8 cellular contexts compared by ENCODE assay signal in genomic region chr3:98980915-98981596, GRCh38.
A peak's percentile ranks its signal among the peaks of the same experiment; 100 is the strongest.
DNase-seq lines count a peak whose midpoint lies in the region; ATAC-seq, FAIRE-seq and TF ChIP-seq lines count a peak whose summit lies in the region.

No MANE protein-coding gene starts in this region.

- no peaks in the 10 kb centered on the region for H3K9me1 ChIP-seq in endothelial cell of umbilical vein (replicated peaks; ENCODE audit: control insufficient read depth, extremely low read depth, insufficient read depth, low read length)

- H3K4me3 ChIP-seq in endothelial cell of umbilical vein (replicated peaks in 1 of 3; ENCODE audit: insufficient read depth in 1 of 3, low read depth in 1 of 3, low read length in 3 of 3) (no peak overlapping the region), adrenal gland (no peak overlapping the region)

- H3K4me1 ChIP-seq in endothelial cell of umbilical vein (ENCODE audit: control insufficient read depth, extremely low read depth, insufficient read depth, low read length): peaks cover 62% of the 10 kb centered on the region
- H3K4me1 ChIP-seq in adrenal gland (replicated peaks in 1 of 2): no peaks in the 10 kb centered on the region

- no peaks in the 10 kb centered on the region for H4K20me1 ChIP-seq in endothelial cell of umbilical vein (replicated peaks; ENCODE audit: control insufficient read depth, extremely low read depth, insufficient read depth, low read length)

- H3K27ac ChIP-seq in endothelial cell of umbilical vein (ENCODE audit: insufficient read depth, low read depth, low read length) (peak overlapping the region; percentile 10), adrenal gland (no peak overlapping the region)

- 27 to 40% (median 34%) methylated on average over 2 of the region's 2 CpGs for WGBS in adrenal gland, 4 donors

- dilution Hi-C loops in endothelial cell of umbilical vein (cut with MboI; ENCODE audit: extremely low pct_ligation_motif_present, low sequenced_read_pairs): no loop called here

- peak; percentile 95 for DNase-seq in ELR (ENCODE audit: low read depth)
- peak; percentile 46 for DNase-seq in endothelial cell of umbilical vein (ENCODE audit: low read depth, low spot score)
- DNase-seq in NCI-H2081 treated with DMSO at 0.1 percent for 48 hours (lab: John Stamatoyannopoulos, UW): no peak
- DNase-seq in adrenal gland: no peak
- DNase-seq in activated effector memory CD4-positive, alpha-beta T cell treated with anti-CD3 and anti-CD28 coated beads, Interleukin-2, amount 50 U/mL, for 16 hours: no peak
- no peak for DNase-seq in NCI-H2227 treated with DMSO at 0.1 percent for 48 hours (lab: John Stamatoyannopoulos, UW)

- CTCF ChIA-PET in endothelial cell of umbilical vein (lab: Charles Lee): interaction anchor here (0.8 to 1.5 kb wide), 5 partner anchors 9 to 163 kb away, joined by 3 to 5 read pairs (median 4); no protein-coding TSS in a partner anchor

- peak; percentile 33 for FAIRE-seq in endothelial cell of umbilical vein (lab: Jason Lieb, UNC)

- no peak overlapping the region for H3K4me2 ChIP-seq in endothelial cell of umbilical vein (ENCODE audit: insufficient read depth, low read length)

- TSS peak; percentile 23 for BruUV-seq in endothelial cell of umbilical vein (replicated peaks; lab: Mats Ljungman, UMichigan)

- TF ChIP-seq POLR2A in endothelial cell of umbilical vein (IDR thresholded peaks at IDR 0.05; ENCODE audit: low read depth, low read length) (no peak), adrenal gland (IDR thresholded peaks at IDR 0.05) (no peak)

- peak overlapping the region; percentile 7 for H3K9ac ChIP-seq in endothelial cell of umbilical vein (replicated peaks; ENCODE audit: extremely low read depth, insufficient read depth, low read length)

- H3K36me3 ChIP-seq in endothelial cell of umbilical vein (ENCODE audit: control insufficient read depth in 2 of 2, extremely low read depth in 1 of 2, insufficient read depth in 2 of 2, low read length in 2 of 2) (no peaks in the 10 kb centered on the region), adrenal gland (replicated peaks in 1 of 2) (no peaks in the 10 kb centered on the region)

- POLR2A ChIA-PET in endothelial cell of umbilical vein (lab: Charles Lee): interaction anchor here (1.4 kb wide), 1 partner anchor 9 kb away, joined by 4 read pairs; no protein-coding TSS in a partner anchor

- H3K9me3 ChIP-seq in endothelial cell of umbilical vein (replicated peaks; ENCODE audit: control insufficient read depth, insufficient read depth, low read length): no peaks in the 10 kb centered on the region
- no peaks in the 10 kb centered on the region for H3K9me3 ChIP-seq in adrenal gland (replicated peaks in 1 of 3)

- intact Hi-C loops in endothelial cell of umbilical vein (cut with micrococcal nuclease): no loop called here
- intact Hi-C loops in adrenal gland (cut with DNase I): no loop called here

- H3K27me3 ChIP-seq in endothelial cell of umbilical vein (ENCODE audit: control insufficient read depth in 2 of 2, insufficient read depth in 2 of 2, low read length in 2 of 2) (no peaks in the 10 kb centered on the region), adrenal gland (no peaks in the 10 kb centered on the region)

- TF ChIP-seq CTCF in endothelial cell of umbilical vein (IDR thresholded peaks at IDR 0.05; ENCODE audit: extremely low read depth in 1 of 2, insufficient read depth in 1 of 2, low read depth in 1 of 2, low read length in 2 of 2) (no peak), adrenal gland (IDR thresholded peaks at IDR 0.05) (no peak)

- no peaks in the 10 kb centered on the region for H3K79me2 ChIP-seq in endothelial cell of umbilical vein (ENCODE audit: control insufficient read depth, insufficient read depth, low read length)

- ATAC-seq in GM21360 (IDR thresholded peaks at IDR 0.05; ENCODE audit: unreplicated experiment) (peak; percentile 97), HG03432 (IDR thresholded peaks at IDR 0.05; ENCODE audit: unreplicated experiment) (peak; percentile 94)

- H2AFZ ChIP-seq in endothelial cell of umbilical vein (ENCODE audit: low read depth, low read length): peak overlapping the region; percentile 45

TF ChIP-seq in endothelial cell of umbilical vein, 7 proteins besides CTCF, POLR2A, EP300 and RAD21:
- TF ChIP-seq MYC (IDR thresholded peaks at IDR 0.05; ENCODE audit: low read depth, low read length) (no peak), JUN (IDR thresholded peaks at IDR 0.05; ENCODE audit: borderline replicate concordance, insufficient read depth, insufficient read length, low read depth) (no peak), FOS (IDR thresholded peaks at IDR 0.05; ENCODE audit: borderline replicate concordance, insufficient read depth, low read length) (peak; percentile 34), MAX (IDR thresholded peaks at IDR 0.05; ENCODE audit: insufficient read depth, insufficient read length) (no peak), EZH2 (IDR thresholded peaks at IDR 0.05; ENCODE audit: borderline replicate concordance, low read depth, low read length, severe bottlenecking) (no peak), POLR2AphosphoS5 (IDR thresholded peaks at IDR 0.05; ENCODE audit: insufficient read depth, low read depth, low read length) (no peak), GATA2 (IDR thresholded peaks at IDR 0.05; ENCODE audit: insufficient read depth, insufficient read length, low read depth, low read length) (peak; percentile 68)

Comparison
In these comparisons a context has a peak if more than half of its experiments do, and no peak if none do; other contexts are left out.
1. DNase-seq: peak in ELR (single experiment) and endothelial cell of umbilical vein (single experiment); none in NCI-H2081 treated with DMSO at 0.1 percent for 48 hours (single experiment), adrenal gland (0 of 7), activated effector memory CD4-positive, alpha-beta T cell treated with anti-CD3 and anti-CD28 coated beads, Interleukin-2, amount 50 U/mL, for 16 hours (single experiment) and NCI-H2227 treated with DMSO at 0.1 percent for 48 hours (single experiment).